ENCODE assay signal across 20 cellular contexts in genomic region chr14:105381446-105382342, GRCh38. TPM values are rescaled to one million over a fixed set of nuclear protein-coding genes. Genes with fewer than 3 reads are reported as not detected.
DNase-seq lines count a peak whose midpoint lies in the region; ATAC-seq, FAIRE-seq and TF ChIP-seq lines count a peak whose summit lies in the region.
"Had no signal": no experiment of that assay in that cellular context is flagged by ENCODE, and none has a peak within 500 bp of the region (broad histone marks: within the 10 kb centered on the region; RNA-seq: fewer than 3 reads in every experiment).

No MANE protein-coding gene starts in this region.

- CTCF ChIA-PET in HepG2 (lab: Yijun Ruan, JAX; ENCODE audit: low intra/inter-chr PET ratio, low total read pairs), result no interaction called here

- no peak overlapping the region for H2AFZ ChIP-seq in HepG2 (ENCODE audit: low read length)

- TF ChIP-seq RAD21 in HepG2 (CRISPR knock-in tag; IDR thresholded peaks at IDR 0.05), result no peak

- H3K4me1 ChIP-seq in right lobe of liver (no peaks in the 10 kb centered on the region), HepG2 (ENCODE audit: insufficient read depth, low read length) (no peaks in the 10 kb centered on the region), RWPE2 (ENCODE audit: insufficient read depth, poor library complexity, severe bottlenecking) (no peaks in the 10 kb centered on the region), kidney (ENCODE audit: control insufficient read depth in 1 of 2, insufficient read depth in 1 of 2, low read depth in 1 of 2, low read length in 2 of 2) (no peaks in the 10 kb centered on the region)
- H3K4me1 ChIP-seq: BE2C, Caco-2, HAP-1 had no signal

- in situ Hi-C loops in HepG2 (cut with HindIII; ENCODE audit: extremely low pct_ligation_motif_present, low pct_unique_long_range_greater_than_20kb), result no loop called here

- TF ChIP-seq POLR2A in right lobe of liver (IDR thresholded peaks at IDR 0.05), result no peak
- TF ChIP-seq POLR2A in HepG2 (IDR thresholded peaks at IDR 0.05; ENCODE audit: insufficient read depth in 1 of 2, low read depth in 2 of 2, low read length in 2 of 2), result no peak

- H3K9me3 ChIP-seq in right lobe of liver, result no peaks in the 10 kb centered on the region
- H3K9me3 ChIP-seq in HepG2 (ENCODE audit: low read length), result no peaks in the 10 kb centered on the region
- no peaks in the 10 kb centered on the region for H3K9me3 ChIP-seq in RWPE2 (ENCODE audit: severe bottlenecking)
- H3K9me3 ChIP-seq in kidney (ENCODE audit: control insufficient read depth in 1 of 2, low read length in 2 of 2), result no peaks in the 10 kb centered on the region
- H3K9me3 ChIP-seq: BE2C, Caco-2, HAP-1 had no signal

- H3K27me3 ChIP-seq in right lobe of liver (no peaks in the 10 kb centered on the region), HepG2 (ENCODE audit: control insufficient read depth in 1 of 2, insufficient read depth in 2 of 2, low read length in 2 of 2) (no peaks in the 10 kb centered on the region), RWPE2 (ENCODE audit: insufficient read depth, poor library complexity, severe bottlenecking) (no peaks in the 10 kb centered on the region)
- H3K27me3 ChIP-seq: BE2C had no signal

- WGBS in right lobe of liver (ENCODE audit: insufficient coverage, low coverage, low lambda C conversion rate, missing lambda C conversion rate), result no CpG with 5 or more reads among the region's 27 CpGs
- 100% methylated on average over 5 of the region's 27 CpGs for WGBS in HepG2 (ENCODE audit: low lambda C conversion rate)

- FAIRE-seq in HepG2 (lab: Jason Lieb, UNC) (no peak), kidney (lab: Jason Lieb, UNC) (no peak)
- FAIRE-seq: A204.1, D721Med, G401.6, GM12891, GM19239 had no signal

- no peak for ATAC-seq in right lobe of liver
- no peak for ATAC-seq in HepG2
- no peak for ATAC-seq in RWPE2 (ENCODE audit: low read depth)
- ATAC-seq in HG03460 (IDR thresholded peaks at IDR 0.05; ENCODE audit: unreplicated experiment), result no peak

- no peaks in the 10 kb centered on the region for H3K79me2 ChIP-seq in HepG2 (ENCODE audit: insufficient read depth, low read length)

- H3K4me2 ChIP-seq in HepG2 (ENCODE audit: low read depth, low read length), result no peak overlapping the region

- no peak for TF ChIP-seq CTCF in right lobe of liver (IDR thresholded peaks at IDR 0.05)
- no peak for TF ChIP-seq CTCF in HepG2 (CRISPR knock-in tag; IDR thresholded peaks at IDR 0.05)
- TF ChIP-seq CTCF in RWPE2 (IDR thresholded peaks at IDR 0.05; ENCODE audit: poor library complexity, severe bottlenecking), result no peak
- no peak for TF ChIP-seq CTCF in kidney (IDR thresholded peaks at IDR 0.05; ENCODE audit: borderline replicate concordance, extremely low read depth, insufficient read depth)
- TF ChIP-seq CTCF in coronary artery (IDR thresholded peaks at IDR 0.05), result no peak

- H3K4me3 ChIP-seq in right lobe of liver, result no peak overlapping the region
- H3K4me3 ChIP-seq in HepG2 (replicated peaks in 1 of 3; ENCODE audit: insufficient read depth in 1 of 3, low read depth in 2 of 3, low read length in 3 of 3), result no peak overlapping the region
- no peak overlapping the region for H3K4me3 ChIP-seq in RWPE2 (ENCODE audit: severe bottlenecking)
- H3K4me3 ChIP-seq in kidney (ENCODE audit: low read length in 2 of 2), result no peak overlapping the region
- H3K4me3 ChIP-seq in coronary artery, result no peak overlapping the region
- H3K4me3 ChIP-seq: HAP-1 had no signal

- POLR2A ChIA-PET in HepG2 (lab: Yijun Ruan, JAX), result no interaction called here

- H3K9ac ChIP-seq in HepG2 (ENCODE audit: insufficient read depth, low read depth, low read length) (no peak overlapping the region), kidney (ENCODE audit: low read length in 2 of 2) (no peak overlapping the region)

- no peaks in the 10 kb centered on the region for H4K20me1 ChIP-seq in HepG2 (ENCODE audit: insufficient read depth, low read length)

- DNase-seq in right lobe of liver (peak in 2 of 3 donors; percentile 19 to 37), HepG2 (ENCODE audit: low spot score) (no peak), RWPE2 (ENCODE audit: low spot score) (peak; percentile 75), kidney (peak; percentile 61), hypothalamus (lab: John Stamatoyannopoulos, UW) (no peak), coronary artery (ENCODE audit: low spot score) (no peak)
- DNase-seq: ACHN, BE2C, C1 segment of cervical spinal cord, Caco-2, IMR-90 had no signal

- H3K27ac ChIP-seq in right lobe of liver (no peak overlapping the region), HepG2 (ENCODE audit: extremely low read length, insufficient read depth, low read length) (no peak overlapping the region), RWPE2 (ENCODE audit: poor library complexity, severe bottlenecking) (no peak overlapping the region), kidney (ENCODE audit: low read depth in 2 of 2, low read length in 2 of 2) (no peak overlapping the region), coronary artery (no peak overlapping the region)
- H3K27ac ChIP-seq: HL-60 had no signal

- intact Hi-C loops in right lobe of liver (cut with DNase I), result no loop called here
- intact Hi-C loops in HepG2 (cut with micrococcal nuclease; ENCODE audit: unreplicated experiment), result no loop called here
- intact Hi-C loops in kidney (cut with DNase I), result no loop called here

- H3K36me3 ChIP-seq in right lobe of liver (no peaks in the 10 kb centered on the region), HepG2 (replicated peaks in 1 of 2; ENCODE audit: control insufficient read depth in 1 of 2, insufficient read depth in 2 of 2, low read length in 2 of 2) (no peaks in the 10 kb centered on the region), RWPE2 (ENCODE audit: low read depth) (peaks cover 13% of the 10 kb centered on the region), kidney (ENCODE audit: control insufficient read depth in 1 of 2, insufficient read depth in 2 of 2, low read length in 2 of 2) (peaks cover 5 to 21% of the 10 kb centered on the region in 2 donors)
- H3K36me3 ChIP-seq: BE2C had no signal

- no peak for TF ChIP-seq EP300 in HepG2 (IDR thresholded peaks at IDR 0.05; ENCODE audit: low read depth in 2 of 2, low read length in 2 of 2)
- TF ChIP-seq EP300 in HepG2 (CRISPR knock-in tag; IDR thresholded peaks at IDR 0.05; ENCODE audit: borderline replicate concordance), result no peak

- BruUV-seq in HepG2 (replicated peaks; lab: Mats Ljungman, UMichigan), result no TSS peak

TF ChIP-seq in HepG2, 621 proteins besides CTCF, POLR2A, EP300 and RAD21 (continues in another document):
- no peak for TF ChIP-seq SMARCE1 (IDR thresholded peaks at IDR 0.05; ENCODE audit: borderline replicate concordance)

RNA-seq across cellular contexts. Expression of gene TEX22, which starts 16.6 kb away (rescaled TPM):
- total RNA-seq in right lobe of liver, result under 1 TPM in 3 of 6 experiments, not detected in 3; 0.07 to 0.44 (median 0.35) TPM
- total RNA-seq in HepG2 (2016; rRNA removed; fragmentation: Illumina TruSeq; extraction: Trizol), result 0.27 and 0.55 TPM in 2 replicates
- total RNA-seq in HepG2 (2016; cell fraction: cytosol; rRNA removed; fragmentation: Illumina TruSeq; extraction: Trizol; ENCODE audit: low read depth), result not detected in 2 replicates
- total RNA-seq in HepG2 (2016; cell fraction: insoluble cytoplasmic fraction; rRNA removed; fragmentation: Illumina TruSeq; extraction: Trizol), result not detected in 2 replicates
- not detected in 2 replicates for total RNA-seq in HepG2 (2016; cell fraction: membrane; rRNA removed; fragmentation: Illumina TruSeq; extraction: Trizol)
- not detected in 2 replicates for total RNA-seq in HepG2 (2016; cell fraction: nucleus; rRNA removed; fragmentation: Illumina TruSeq; extraction: Trizol)
- polyA plus RNA-seq in HepG2 (2011; rRNA removed), result 0.07 and 0.16 TPM in 2 replicates
- polyA plus RNA-seq in HepG2 (2011; cell fraction: cytosol; rRNA removed), result not detected in 2 replicates
- 0.56 and 1.2 TPM in 2 replicates for polyA plus RNA-seq in HepG2 (2011; cell fraction: nucleus; rRNA removed)
- polyA plus RNA-seq in HepG2 (2012), result 0.13 and 0.23 TPM in 2 replicates
- polyA plus RNA-seq in HepG2 (2016; cell fraction: cytosol; fragmentation: Illumina TruSeq; extraction: Trizol; ENCODE audit: low read depth), result not detected in 2 replicates
- not detected in 2 replicates for polyA plus RNA-seq in HepG2 (2016; cell fraction: insoluble cytoplasmic fraction; fragmentation: Illumina TruSeq; extraction: Trizol; ENCODE audit: low read depth)
- polyA plus RNA-seq in HepG2 (2016; cell fraction: membrane; fragmentation: Illumina TruSeq; extraction: Trizol; ENCODE audit: low read depth), result not detected in 2 replicates
- not detected in 2 replicates for polyA plus RNA-seq in HepG2 (2016; cell fraction: nucleus; fragmentation: Illumina TruSeq; extraction: Trizol; ENCODE audit: insufficient read depth, low read depth)
- 0.16 and 0.82 TPM in 2 replicates for polyA minus RNA-seq in HepG2 (2011; rRNA and poly(A)+ RNA removed; ENCODE audit: low replicate concordance)
- not detected in 2 replicates for polyA minus RNA-seq in HepG2 (2011; cell fraction: cytosol; rRNA and poly(A)+ RNA removed)
- polyA minus RNA-seq in HepG2 (2011; cell fraction: nucleus; rRNA and poly(A)+ RNA removed), result 0.62 TPM in 1 of 2 replicates, not detected in the other
- 3.3 TPM for total RNA-seq in kidney
- 1.5 TPM for polyA plus RNA-seq in kidney (ENCODE audit: insufficient read depth, low read depth, low replicate concordance)
- total RNA-seq: HT1080 had no signal

RNA-seq across cellular contexts. Expression of gene MTA1, which starts 37.9 kb away (rescaled TPM):
- total RNA-seq in right lobe of liver, result 10 to 100 TPM; 18.6 to 45.1 (median 29.2) TPM
- total RNA-seq in HepG2 (2016; rRNA removed; fragmentation: Illumina TruSeq; extraction: Trizol), result 19.1 and 35.2 TPM in 2 replicates
- 56.8 and 63.0 TPM in 2 replicates for total RNA-seq in HepG2 (2016; cell fraction: cytosol; rRNA removed; fragmentation: Illumina TruSeq; extraction: Trizol; ENCODE audit: low read depth)
- total RNA-seq in HepG2 (2016; cell fraction: insoluble cytoplasmic fraction; rRNA removed; fragmentation: Illumina TruSeq; extraction: Trizol), result 14.0 and 38.5 TPM in 2 replicates
- total RNA-seq in HepG2 (2016; cell fraction: membrane; rRNA removed; fragmentation: Illumina TruSeq; extraction: Trizol), result 52.7 and 56.0 TPM in 2 replicates
- total RNA-seq in HepG2 (2016; cell fraction: nucleus; rRNA removed; fragmentation: Illumina TruSeq; extraction: Trizol), result 47.2 and 51.4 TPM in 2 replicates
- polyA plus RNA-seq in HepG2 (2011; rRNA removed), result 85.7 and 85.8 TPM in 2 replicates
- polyA plus RNA-seq in HepG2 (2011; cell fraction: cytosol; rRNA removed), result 39.0 and 48.4 TPM in 2 replicates
- polyA plus RNA-seq in HepG2 (2011; cell fraction: nucleus; rRNA removed), result 409 and 581 TPM in 2 replicates
- polyA plus RNA-seq in HepG2 (2012), result 58.3 and 62.1 TPM in 2 replicates
- polyA plus RNA-seq in HepG2 (2016; cell fraction: cytosol; fragmentation: Illumina TruSeq; extraction: Trizol; ENCODE audit: low read depth), result 51.1 and 53.5 TPM in 2 replicates
- 36.2 and 45.8 TPM in 2 replicates for polyA plus RNA-seq in HepG2 (2016; cell fraction: insoluble cytoplasmic fraction; fragmentation: Illumina TruSeq; extraction: Trizol; ENCODE audit: low read depth)
- polyA plus RNA-seq in HepG2 (2016; cell fraction: membrane; fragmentation: Illumina TruSeq; extraction: Trizol; ENCODE audit: low read depth), result 82.4 and 89.9 TPM in 2 replicates
- 244 and 255 TPM in 2 replicates for polyA plus RNA-seq in HepG2 (2016; cell fraction: nucleus; fragmentation: Illumina TruSeq; extraction: Trizol; ENCODE audit: insufficient read depth, low read depth)
- polyA minus RNA-seq in HepG2 (2011; rRNA and poly(A)+ RNA removed; ENCODE audit: low replicate concordance), result 53.3 and 73.7 TPM in 2 replicates
- polyA minus RNA-seq in HepG2 (2011; cell fraction: cytosol; rRNA and poly(A)+ RNA removed), result 58.3 and 59.6 TPM in 2 replicates
- polyA minus RNA-seq in HepG2 (2011; cell fraction: nucleus; rRNA and poly(A)+ RNA removed), result 88.5 and 90.4 TPM in 2 replicates
- total RNA-seq in kidney, result 112 TPM
- 30.4 TPM for polyA plus RNA-seq in kidney (ENCODE audit: insufficient read depth, low read depth, low replicate concordance)

Comparison
In these comparisons a context has a peak if more than half of its experiments do, and no peak if none do; other contexts are left out.
1. DNase-seq: peak in right lobe of liver (2 of 3), RWPE2 (single experiment) and kidney (single experiment); none in HepG2 (single experiment), hypothalamus (0 of 51) and coronary artery (single experiment).